ENCODE assay signal across 2 cellular contexts in the genomic region with DNA sequence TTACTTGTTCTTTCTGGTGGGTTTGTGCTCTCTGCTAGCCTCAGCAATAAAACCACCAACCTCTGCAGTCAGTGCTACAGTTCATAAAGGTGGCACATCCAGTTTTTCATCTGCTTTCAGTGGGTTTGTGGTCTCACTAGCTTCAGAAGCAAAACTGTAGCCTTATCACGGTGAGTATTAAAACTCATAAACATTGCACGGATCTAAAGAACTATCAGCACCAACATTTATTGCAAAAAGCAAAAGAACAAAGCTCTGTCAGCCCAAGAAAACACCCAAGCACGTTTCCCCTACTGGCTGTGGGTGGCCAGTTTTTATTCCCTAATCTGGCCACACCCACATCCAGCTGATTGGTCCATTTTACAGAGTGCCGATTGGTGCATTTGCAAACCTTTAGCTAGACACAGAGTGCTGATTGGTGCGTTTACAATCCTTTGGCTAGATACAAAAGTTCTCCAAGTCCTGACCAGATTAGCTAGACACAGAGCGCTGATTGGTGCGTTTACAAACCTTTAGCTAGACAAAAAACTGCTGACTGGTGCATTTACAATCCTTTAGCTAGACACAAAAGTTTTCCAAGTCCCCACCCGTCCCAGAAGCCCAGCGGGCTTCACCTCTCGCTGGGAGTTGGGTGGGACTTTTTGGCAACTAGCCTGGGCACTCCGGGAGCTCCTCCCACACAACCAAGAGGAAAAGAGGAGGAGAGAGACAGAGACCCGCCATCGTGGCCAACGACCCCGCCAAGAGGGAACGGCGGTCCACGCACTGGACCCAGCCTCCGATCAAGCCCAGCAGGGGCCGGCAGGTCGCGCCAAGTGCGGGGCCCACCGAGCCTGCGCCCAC.
TF ChIP-seq lines count a peak whose summit lies in the region.

No MANE protein-coding gene starts in this region.

TF ChIP-seq in HEK293, 187 proteins besides CTCF, POLR2A, EP300 and RAD21:
- TF ChIP-seq ZNF449 (tag by site-specific recombination; IDR thresholded peaks at IDR 0.05), result peak; percentile 27; the same call in 1 of the 2 replicates
- TF ChIP-seq ZFHX2 (tag by site-specific recombination; conservative IDR thresholded peaks at IDR 0.05), result peak; percentile 51
- TF ChIP-seq ZNF571 (tag by site-specific recombination; IDR thresholded peaks at IDR 0.05), result no peak
- 0 out of 2 replicates have a peak, but pooled peaks have one; percentile 9 for TF ChIP-seq ZIC2 (tag by site-specific recombination; IDR thresholded peaks at IDR 0.05)

TF ChIP-seq in H1, 55 proteins besides CTCF, POLR2A, EP300 and RAD21:
- TF ChIP-seq HDAC2 (IDR thresholded peaks at IDR 0.05; ENCODE audit: borderline replicate concordance in 1 of 2, low read depth in 2 of 2, low read length in 2 of 2) (no peak), SP1 (IDR thresholded peaks at IDR 0.05; ENCODE audit: low read depth, low read length) (peak; percentile 78), MAFK (IDR thresholded peaks at IDR 0.05; ENCODE audit: low read depth, low read length) (peak; percentile 26; the same call in 1 of the 2 replicates), POLR2AphosphoS5 (IDR thresholded peaks at IDR 0.05; ENCODE audit: low read depth, low read length) (no peak)
- TF ChIP-seq, protein P1, sequence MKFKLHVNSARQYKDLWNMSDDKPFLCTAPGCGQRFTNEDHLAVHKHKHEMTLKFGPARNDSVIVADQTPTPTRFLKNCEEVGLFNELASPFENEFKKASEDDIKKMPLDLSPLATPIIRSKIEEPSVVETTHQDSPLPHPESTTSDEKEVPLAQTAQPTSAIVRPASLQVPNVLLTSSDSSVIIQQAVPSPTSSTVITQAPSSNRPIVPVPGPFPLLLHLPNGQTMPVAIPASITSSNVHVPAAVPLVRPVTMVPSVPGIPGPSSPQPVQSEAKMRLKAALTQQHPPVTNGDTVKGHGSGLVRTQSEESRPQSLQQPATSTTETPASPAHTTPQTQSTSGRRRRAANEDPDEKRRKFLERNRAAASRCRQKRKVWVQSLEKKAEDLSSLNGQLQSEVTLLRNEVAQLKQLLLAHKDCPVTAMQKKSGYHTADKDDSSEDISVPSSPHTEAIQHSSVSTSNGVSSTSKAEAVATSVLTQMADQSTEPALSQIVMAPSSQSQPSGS (IDR thresholded peaks at IDR 0.05; ENCODE audit: low read length), result no peak
